22 cellular contexts compared by ENCODE assay signal in genomic region chr2:165173215-165173614, GRCh38. TPM values are rescaled to one million over a fixed set of nuclear protein-coding genes. Genes with fewer than 3 reads are reported as not detected.
DNase-seq lines count a peak whose midpoint lies in the region; ATAC-seq, FAIRE-seq and TF ChIP-seq lines count a peak whose summit lies in the region.
"Had no signal": no experiment of that assay in that cellular context is flagged by ENCODE, and none has a peak within 500 bp of the region (broad histone marks: within the 10 kb centered on the region; RNA-seq: fewer than 3 reads in every experiment).

No MANE protein-coding gene starts in this region.

- H3K4me3 ChIP-seq in gastrocnemius medialis (no peak overlapping the region), upper lobe of left lung (no peak overlapping the region)
- H3K4me3 ChIP-seq: breast epithelium, gastroesophageal sphincter, GM23338 had no signal

- no peak for FAIRE-seq in RCC 7860 (lab: Jason Lieb, UNC)

- no peaks in the 10 kb centered on the region for H3K36me3 ChIP-seq in gastrocnemius medialis
- H3K36me3 ChIP-seq in upper lobe of left lung, result no peaks in the 10 kb centered on the region
- H3K36me3 ChIP-seq: breast epithelium, gastroesophageal sphincter had no signal

- TF ChIP-seq CTCF in gastrocnemius medialis (IDR thresholded peaks at IDR 0.05 in 4 of 5, conservative IDR thresholded peaks at IDR 0.05 in 1 of 5) (no peak), upper lobe of left lung (IDR thresholded peaks at IDR 0.05) (no peak)

- TF ChIP-seq EP300 in upper lobe of left lung (IDR thresholded peaks at IDR 0.05), result no peak

- H3K27ac ChIP-seq in gastrocnemius medialis (no peak overlapping the region), upper lobe of left lung (no peak overlapping the region)
- H3K27ac ChIP-seq: breast epithelium, epithelial cell of prostate, gastroesophageal sphincter had no signal

- H3K4me1 ChIP-seq in gastrocnemius medialis (no peaks in the 10 kb centered on the region), upper lobe of left lung (no peaks in the 10 kb centered on the region)
- H3K4me1 ChIP-seq: breast epithelium, gastroesophageal sphincter had no signal

- H3K27me3 ChIP-seq in gastrocnemius medialis (no peaks in the 10 kb centered on the region), upper lobe of left lung (no peaks in the 10 kb centered on the region)
- H3K27me3 ChIP-seq: breast epithelium, gastroesophageal sphincter had no signal

- DNase-seq in OCI-M1 (lab: John Stamatoyannopoulos, UW) (peak; percentile 30), gastrocnemius medialis (no peak), upper lobe of left lung (no peak), KBM-7 (no peak), RCC 7860 (ENCODE audit: low spot score) (no peak)
- DNase-seq: activated B cell treated with CpG ODN at 0.5 μM for 24 hours; activated CD8-positive, alpha-beta T cell treated with anti-CD3 and anti-CD28 coated beads, Interleukin-2, amount 10 ng/mL, durations not matched to agents 7 days and 5 days; activated naive CD8-positive, alpha-beta T cell treated with anti-CD3 and anti-CD28 coated beads, Interleukin-2, amount 10 ng/mL, durations not matched to agents 7 days and 5 days; activated T-cell treated with anti-CD3 and anti-CD28 coated beads, Interleukin-2, amount 50 U/mL, for 48 hours; COR-L47; dermis blood vessel endothelial cell; left cardiac atrium; MM.1S; NCI-H2029; NCI-H82 had no signal

- TF ChIP-seq POLR2A in gastrocnemius medialis (IDR thresholded peaks at IDR 0.05) (no peak), upper lobe of left lung (IDR thresholded peaks at IDR 0.05) (no peak)

- in situ Hi-C loops in gastrocnemius medialis (cut with MboI; ENCODE audit: low sequenced_read_pairs in 4 of 4), result no loop called here
- in situ Hi-C loops in KBM-7 (cut with MboI; ENCODE audit: low pct_unique_long_range_greater_than_20kb, low sequenced_read_pairs), result no loop called here

- 0 to 68% methylated on average over 1 of the region's 1 CpG for WGBS in upper lobe of left lung, 2 donors

- ATAC-seq in GM18519 (IDR thresholded peaks at IDR 0.05; ENCODE audit: low FRiP score, unreplicated experiment), result peak; percentile 70
- peak; percentile 54 for ATAC-seq in GM21381 (IDR thresholded peaks at IDR 0.05; ENCODE audit: unreplicated experiment)
- ATAC-seq in HG03066 (IDR thresholded peaks at IDR 0.05; ENCODE audit: low read depth, unreplicated experiment), result peak; percentile 52
- no peak for ATAC-seq in gastrocnemius medialis
- no peak for ATAC-seq in upper lobe of left lung (ENCODE audit: low FRiP score in 2 of 2)
- ATAC-seq: activated CD8-positive, alpha-beta T cell treated with anti-CD3 and anti-CD28 coated beads, Interleukin-2, amount 10 ng/mL, durations not matched to agents 7 days and 5 days; gastroesophageal sphincter; GM23338; left cardiac atrium had no signal

- intact Hi-C loops in gastrocnemius medialis (cut with DNase I; ENCODE audit: low total_unique reads), result no loop called here

- H3K9me3 ChIP-seq in gastrocnemius medialis (no peaks in the 10 kb centered on the region), upper lobe of left lung (no peaks in the 10 kb centered on the region)
- H3K9me3 ChIP-seq: breast epithelium, gastroesophageal sphincter had no signal

RNA-seq across cellular contexts. Expression of gene SCN3A, which starts 30.6 kb away (rescaled TPM):
- total RNA-seq in gastrocnemius medialis (1 to 10 TPM in 2 of 4 donors, under 1 TPM in 2; 0.53 to 1.8 (median 1.3) TPM), upper lobe of left lung (1 to 10 TPM in 3 of 6 donors, under 1 TPM in 3; under 0.01 to 7.3 (median 0.78) TPM)
- total RNA-seq: activated CD8-positive, alpha-beta T cell treated with anti-CD3 and anti-CD28 coated beads, Interleukin-2, amount 10 ng/mL, durations not matched to agents 7 days and 5 days; activated naive CD8-positive, alpha-beta T cell treated with anti-CD3 and anti-CD28 coated beads, Interleukin-2, amount 10 ng/mL, durations not matched to agents 7 days and 5 days had no signal

Comparison
In these comparisons a context has a peak if more than half of its experiments do, and no peak if none do; other contexts are left out.
1. ATAC-seq: peak in GM18519 (single experiment), GM21381 (single experiment) and HG03066 (single experiment); none in gastrocnemius medialis (0 of 2) and upper lobe of left lung (0 of 2).